ENCODE assay signal across 8 cellular contexts in the genomic region with DNA sequence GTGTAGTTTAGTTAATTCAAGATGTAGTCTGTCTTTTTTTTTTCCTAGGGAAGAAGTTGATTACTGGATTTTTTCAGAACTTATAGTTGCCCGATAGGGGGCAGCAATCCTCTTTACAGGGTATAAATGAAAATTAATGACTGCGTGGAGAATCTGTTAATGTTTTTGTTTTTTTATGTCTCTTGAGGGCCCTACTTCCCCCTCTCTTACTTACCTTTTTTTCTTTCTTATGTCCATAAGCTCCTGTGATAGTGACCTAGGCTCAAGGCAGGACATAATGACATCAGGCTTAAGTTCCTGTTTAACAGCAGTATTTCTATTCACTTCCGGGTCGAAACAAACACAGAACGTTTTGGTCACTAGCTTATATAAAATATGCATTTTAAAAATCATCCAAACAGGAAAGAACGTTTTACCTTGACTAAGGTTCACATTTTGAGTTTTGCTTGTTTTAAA. TPM values are rescaled to one million over a fixed set of nuclear protein-coding genes. Genes with fewer than 3 reads are reported as not detected.
DNase-seq lines count a peak whose midpoint lies in the region; ATAC-seq, FAIRE-seq and TF ChIP-seq lines count a peak whose summit lies in the region.

No MANE protein-coding gene starts in this region.

- peaks cover 27% of the 10 kb centered on the region for H3K36me3 ChIP-seq in CD8-positive, alpha-beta memory T cell (ENCODE audit: insufficient read depth, low read length)
- peaks cover 22 to 78% (median 70%) of the 10 kb centered on the region in 4 donors for H3K36me3 ChIP-seq in stomach

- peaks cover 17 to 34% (median 21%) of the 10 kb centered on the region in 3 donors for H3K4me1 Mint-ChIP-seq in CD8-positive, alpha-beta memory T cell
- peaks cover 25% of the 10 kb centered on the region for H3K4me1 Mint-ChIP-seq in brain

- 24 to 43% (median 33%) methylated on average over 6 of the region's 6 CpGs for WGBS in stomach, 5 donors

- no peaks in the 10 kb centered on the region for H3K9me3 Mint-ChIP-seq in CD8-positive, alpha-beta memory T cell
- H3K9me3 Mint-ChIP-seq in brain, result peaks cover 0 to 11% (median 2%) of the 10 kb centered on the region in 5 experiments

- FAIRE-seq in H54 (lab: Jason Lieb, UNC) (peak; percentile 38), RCC 7860 (lab: Jason Lieb, UNC) (peak; percentile 59)

- H3K27ac ChIP-seq in CD8-positive, alpha-beta memory T cell (ENCODE audit: low read depth, low read length), result no peak overlapping the region
- peak overlapping the region in 4 of 5 donors; percentile 5 to 52 (median 36) for H3K27ac ChIP-seq in stomach

- ATAC-seq in left lobe of liver (peak; percentile 77), HG02970 (IDR thresholded peaks at IDR 0.05; ENCODE audit: low FRiP score, unreplicated experiment) (no peak)

- peak in 4 of 5 donors; percentile 26 to 50 (median 31) for DNase-seq in CD8-positive, alpha-beta memory T cell
- DNase-seq in H54 (ENCODE audit: insufficient read length, low spot score), result no peak
- DNase-seq in RCC 7860 (ENCODE audit: low spot score), result no peak
- no peak for DNase-seq in left lobe of liver (ENCODE audit: low spot score)
- no peak for DNase-seq in stomach
- DNase-seq in middle frontal gyrus (ENCODE audit: extremely low spot score, low spot score), result no peak

- peaks cover 7 to 74% (median 18%) of the 10 kb centered on the region in 3 donors for H3K36me3 Mint-ChIP-seq in CD8-positive, alpha-beta memory T cell
- peaks cover 64% of the 10 kb centered on the region for H3K36me3 Mint-ChIP-seq in brain

- no peaks in the 10 kb centered on the region for H3K27me3 ChIP-seq in CD8-positive, alpha-beta memory T cell (ENCODE audit: insufficient read depth, low read length, poor library complexity, severe bottlenecking)
- no peaks in the 10 kb centered on the region for H3K27me3 ChIP-seq in stomach

- intact Hi-C loops in stomach (cut with DNase I; ENCODE audit: low total_unique reads), result no loop called here

- TF ChIP-seq CTCF in brain (conservative IDR thresholded peaks at IDR 0.05) (peak; percentile 69 to 82), stomach (IDR thresholded peaks at IDR 0.05) (peak in 5 of 7 experiments; percentile 19 to 62 (median 40))

- H3K9me3 ChIP-seq in CD8-positive, alpha-beta memory T cell (ENCODE audit: low read length), result no peaks in the 10 kb centered on the region
- no peaks in the 10 kb centered on the region for H3K9me3 ChIP-seq in stomach

- POLR2A ChIA-PET in CD8-positive, alpha-beta memory T cell (lab: Charles Lee), result interaction anchor here (0.7 to 1.4 kb wide), 2 partner anchors 19 to 889 kb away, joined by 3 to 9 read pairs; a partner anchor contains a TSS

- H3K4me3 Mint-ChIP-seq in CD8-positive, alpha-beta memory T cell, result peak overlapping the region in 6 of 7 donors; percentile 19 to 71 (median 64)
- H3K4me3 Mint-ChIP-seq in brain, result peak overlapping the region in 1 of 5 experiments; percentile 11

- TF ChIP-seq POLR2A in H54 (IDR thresholded peaks at IDR 0.05; ENCODE audit: low read depth, low read length) (no peak), stomach (IDR thresholded peaks at IDR 0.05) (no peak)

- no peaks in the 10 kb centered on the region for H3K4me1 ChIP-seq in CD8-positive, alpha-beta memory T cell (ENCODE audit: insufficient read depth, low read length)
- peaks cover 0 to 18% (median 8%) of the 10 kb centered on the region in 4 donors for H3K4me1 ChIP-seq in stomach

- H3K4me3 ChIP-seq in CD8-positive, alpha-beta memory T cell (ENCODE audit: low read length), result no peak overlapping the region
- peak overlapping the region in 1 of 4 donors; percentile 4 for H3K4me3 ChIP-seq in stomach

- no peaks in the 10 kb centered on the region for H3K27me3 Mint-ChIP-seq in CD8-positive, alpha-beta memory T cell
- no peaks in the 10 kb centered on the region for H3K27me3 Mint-ChIP-seq in brain

- CTCF ChIA-PET in CD8-positive, alpha-beta memory T cell (lab: Charles Lee), result interaction anchor here (0.6 to 2.6 kb wide), 22 partner anchors 11 to 687 kb away, joined by 3 to 14 read pairs (median 4); a partner anchor contains a TSS

- peak overlapping the region; percentile 15 to 96 (median 84) for H3K27ac Mint-ChIP-seq in CD8-positive, alpha-beta memory T cell
- H3K27ac Mint-ChIP-seq in brain, result peak overlapping the region in 4 of 5 experiments; percentile 17 to 65 (median 40)

- no peak for TF ChIP-seq EP300 in stomach (IDR thresholded peaks at IDR 0.05)

RNA-seq across cellular contexts. Expression of a gene that starts 18.8 kb away (rescaled TPM):
- total RNA-seq in CD8-positive, alpha-beta memory T cell, result 100 to 1,000 TPM; 161 to 162 TPM
- polyA plus RNA-seq in CD8-positive, alpha-beta memory T cell, result 97.5 TPM
- polyA plus RNA-seq in brain (ENCODE audit: insufficient read depth, low read depth, low replicate concordance), result 86.8 TPM
- total RNA-seq in left lobe of liver, result 23.9 TPM
- 100 to 1,000 TPM in 1 of 5 donors, 10 to 100 TPM in 4; 22.3 to 103 (median 62.4) TPM for total RNA-seq in stomach
- polyA plus RNA-seq in stomach, result 10 to 100 TPM; 30.3 to 41.7 (median 39.4) TPM

RNA-seq across cellular contexts. Expression of a gene that starts 19.1 kb away (rescaled TPM):
- total RNA-seq in CD8-positive, alpha-beta memory T cell, result 100 to 1,000 TPM; 119 to 125 TPM
- polyA plus RNA-seq in CD8-positive, alpha-beta memory T cell, result 61.4 TPM
- polyA plus RNA-seq in brain (ENCODE audit: insufficient read depth, low read depth, low replicate concordance), result 101 TPM
- total RNA-seq in left lobe of liver, result 57.9 TPM
- total RNA-seq in stomach, result 10 to 100 TPM; 21.4 to 49.4 (median 37.9) TPM
- polyA plus RNA-seq in stomach, result 10 to 100 TPM; 30.2 to 45.3 (median 39.6) TPM

Comparison
In these comparisons a context has a peak if more than half of its experiments do, and no peak if none do; other contexts are left out.
1. DNase-seq: peak in CD8-positive, alpha-beta memory T cell (4 of 5); none in H54 (single experiment), RCC 7860 (single experiment), left lobe of liver (single experiment), stomach (single experiment) and middle frontal gyrus (single experiment).